ENCODE assay signal across 8 cellular contexts in the genomic region with DNA sequence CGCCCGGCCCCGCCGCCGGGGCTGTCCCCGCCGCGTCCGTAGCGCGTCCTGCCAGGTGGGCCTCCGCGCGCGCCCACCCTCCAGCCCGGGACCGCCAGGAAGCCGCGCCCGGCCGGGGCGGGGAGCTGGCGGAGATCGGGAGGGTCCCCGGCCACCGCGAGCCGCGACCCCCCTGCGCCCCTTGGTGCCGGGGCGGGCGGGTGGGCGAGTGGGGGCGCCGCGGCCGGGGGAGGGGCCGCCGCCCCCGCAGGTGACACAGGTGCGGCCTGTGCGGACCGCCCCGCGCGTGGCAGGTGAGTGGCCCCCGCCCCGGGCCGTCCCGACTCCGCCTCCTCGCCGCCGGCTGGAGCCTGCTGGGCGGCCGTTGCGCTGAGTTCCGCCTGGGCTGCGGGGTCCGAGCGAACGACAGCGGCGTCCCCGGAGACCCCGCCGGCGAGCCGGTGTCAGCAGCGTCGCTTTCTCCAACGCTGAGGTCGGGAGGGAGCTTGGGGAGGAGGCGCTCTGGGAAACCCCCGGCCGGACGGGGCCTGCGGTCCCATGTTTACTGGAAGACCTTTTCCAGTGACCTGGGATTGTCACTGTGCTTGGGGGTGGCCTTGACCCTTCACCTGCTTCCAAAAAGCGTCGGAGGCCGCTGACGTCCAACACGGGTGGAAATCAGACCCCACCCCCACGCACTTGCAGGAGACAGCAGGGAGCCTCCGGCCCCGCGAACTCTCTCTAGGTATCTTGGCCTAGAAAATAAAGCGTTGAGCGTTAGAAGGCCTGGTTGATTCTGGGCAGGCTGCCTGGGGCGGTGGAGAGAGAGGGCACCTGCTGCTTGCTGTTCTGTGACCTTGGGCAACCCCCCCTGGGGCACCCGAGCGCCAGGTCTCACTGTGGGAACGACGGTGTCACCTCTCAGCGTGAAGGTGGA. TPM values are rescaled to one million over a fixed set of nuclear protein-coding genes. Genes with fewer than 3 reads are reported as not detected.
A peak's percentile ranks its signal among the peaks of the same experiment; 100 is the strongest.
DNase-seq lines count a peak whose midpoint lies in the region; ATAC-seq and TF ChIP-seq lines count a peak whose summit lies in the region.

No MANE protein-coding gene starts in this region.

- POLR2A ChIA-PET in BJ (lab: Charles Lee): interaction anchor here (0.6 kb wide), 1 partner anchor 136 kb away, joined by 6 read pairs; no protein-coding TSS in a partner anchor

- H3K4me3 ChIP-seq in BJ (ENCODE audit: low read depth, low read length): peak overlapping the region; percentile 82

- ATAC-seq in GM19328 (IDR thresholded peaks at IDR 0.05; ENCODE audit: unreplicated experiment): peak; percentile 68
- ATAC-seq in HG03439 (IDR thresholded peaks at IDR 0.05; ENCODE audit: unreplicated experiment): peak; percentile 61
- ATAC-seq in stimulated activated naive CD8-positive, alpha-beta T cell treated with anti-CD3 and anti-CD28 coated beads, Interleukin-15, Interleukin-2, amounts not matched to agents 100 U/mL and 50 U/mL, for 24 hours: peak; percentile 50

- no peaks in the 10 kb centered on the region for H3K27me3 ChIP-seq in BJ (ENCODE audit: control insufficient read depth, insufficient read depth, low read length)

- peaks cover 11% of the 10 kb centered on the region for H3K36me3 ChIP-seq in BJ (ENCODE audit: control insufficient read depth, insufficient read depth, low read length)

- CTCF ChIA-PET in BJ (lab: Yijun Ruan, JAX): interaction anchor here (0.7 to 3.6 kb wide), 6 partner anchors 21 to 138 kb away, joined by 3 to 13 read pairs (median 5); no protein-coding TSS in a partner anchor

- no peak for TF ChIP-seq CTCF in BJ (IDR thresholded peaks at IDR 0.05; ENCODE audit: insufficient read depth, low read depth, low read length)

- DNase-seq in BJ (ENCODE audit: low read depth) (no peak), mesenteric fat pad (ENCODE audit: low spot score) (peak; percentile 92), MV-4-11 (lab: John Stamatoyannopoulos, UW) (no peak)
- DNase-seq in activated CD4-positive, alpha-beta T cell treated with anti-CD3 and anti-CD28 coated beads for 1 hour: peak; percentile 21
- DNase-seq in effector CD4-positive, alpha-beta T cell: peak; percentile 23
- DNase-seq in stimulated activated naive CD8-positive, alpha-beta T cell treated with anti-CD3 and anti-CD28 coated beads, Interleukin-15, Interleukin-2, amounts not matched to agents 100 U/mL and 50 U/mL, for 24 hours: peak; percentile 49

RNA-seq across cellular contexts. Expression of a gene that starts 0.5 kb away (rescaled TPM):
- polyA plus RNA-seq in BJ (2011; rRNA removed): 33.2 and 43.7 TPM in 2 replicates
- 43.2 and 54.3 TPM in 2 replicates for polyA minus RNA-seq in BJ (2011; rRNA and poly(A)+ RNA removed)
- total RNA-seq in mesenteric fat pad: 55.4 TPM

RNA-seq across cellular contexts. Expression of a gene that starts 31.0 kb away (rescaled TPM):
- polyA plus RNA-seq in BJ (2011; rRNA removed): 161 and 166 TPM in 2 replicates
- 70.9 and 91.6 TPM in 2 replicates for polyA minus RNA-seq in BJ (2011; rRNA and poly(A)+ RNA removed)
- total RNA-seq in mesenteric fat pad: 164 TPM

RNA-seq across cellular contexts. Expression of a gene that starts 50.9 kb away (rescaled TPM):
- 39.6 and 55.1 TPM in 2 replicates for polyA plus RNA-seq in BJ (2011; rRNA removed)
- 112 and 149 TPM in 2 replicates for polyA minus RNA-seq in BJ (2011; rRNA and poly(A)+ RNA removed)
- total RNA-seq in mesenteric fat pad: 86.0 TPM

Comparison
In these comparisons a context has a peak if more than half of its experiments do, and no peak if none do; other contexts are left out.
1. DNase-seq: peak in activated CD4-positive, alpha-beta T cell treated with anti-CD3 and anti-CD28 coated beads for 1 hour (single experiment), effector CD4-positive, alpha-beta T cell (single experiment), mesenteric fat pad (single experiment) and stimulated activated naive CD8-positive, alpha-beta T cell treated with anti-CD3 and anti-CD28 coated beads, Interleukin-15, Interleukin-2, amounts not matched to agents 100 U/mL and 50 U/mL, for 24 hours (single experiment); none in BJ (single experiment) and MV-4-11 (single experiment).
2. Peak in every context shown above with its lines, with median percentiles within 50 percentile points of each other: ATAC-seq.